Comparison of ENCODE assay signal across 8 cellular contexts in genomic region chr19:1068111-1069001, GRCh38. TPM values are rescaled to one million over a fixed set of nuclear protein-coding genes. Genes with fewer than 3 reads are reported as not detected.
DNase-seq lines count a peak whose midpoint lies in the region; ATAC-seq and TF ChIP-seq lines count a peak whose summit lies in the region.

No MANE protein-coding gene starts in this region.

- H3K4me1 Mint-ChIP-seq in MCF 10A (ENCODE audit: insufficient read depth, unreplicated experiment), result peaks cover 23% of the 10 kb centered on the region

- TF ChIP-seq CTCF in MCF 10A (IDR thresholded peaks at IDR 0.05; ENCODE audit: unreplicated experiment) (no peak), mammary epithelial cell (conservative IDR thresholded peaks at IDR 0.05 in 1 of 2, IDR thresholded peaks at IDR 0.05 in 1 of 2; ENCODE audit: extremely low read depth in 1 of 2, insufficient read depth in 1 of 2, low read depth in 1 of 2, low read length in 2 of 2) (no peak), upper lobe of right lung (IDR thresholded peaks at IDR 0.05) (no peak)

- peak overlapping the region; percentile 59 for H3K27ac Mint-ChIP-seq in MCF 10A (ENCODE audit: low read depth, unreplicated experiment)

- intact Hi-C loops in MCF 10A (cut with micrococcal nuclease) (loop anchor here (5.0 kb wide), 1 partner anchor 34 kb away; the partner anchor contains the start of gene GPX4), mammary epithelial cell (cut with micrococcal nuclease) (no loop called here), upper lobe of right lung (cut with DNase I) (no loop called here)

- H3K27me3 ChIP-seq in mammary epithelial cell (ENCODE audit: insufficient read depth, low read length) (peaks cover 6% of the 10 kb centered on the region), layer of hippocampus (ENCODE audit: control insufficient read depth, insufficient read depth, low read length) (peaks cover 26% of the 10 kb centered on the region), upper lobe of right lung (no peaks in the 10 kb centered on the region)

- no peak overlapping the region for H3K27ac ChIP-seq in mammary epithelial cell (ENCODE audit: insufficient read depth, low read depth, low read length)
- peak overlapping the region; percentile 78 for H3K27ac ChIP-seq in layer of hippocampus (ENCODE audit: low read depth, low read length)
- peak overlapping the region; percentile 79 for H3K27ac ChIP-seq in upper lobe of right lung

- H3K4me2 ChIP-seq in mammary epithelial cell (ENCODE audit: insufficient read depth, low read depth, low read length), result no peak overlapping the region

- H3K36me3 ChIP-seq in mammary epithelial cell (ENCODE audit: insufficient read depth, low read length), result no peaks in the 10 kb centered on the region
- H3K36me3 ChIP-seq in upper lobe of right lung, result no peaks in the 10 kb centered on the region

- no peaks in the 10 kb centered on the region for H4K20me1 ChIP-seq in mammary epithelial cell (ENCODE audit: insufficient read depth, low read length)

- H2AFZ ChIP-seq in mammary epithelial cell (ENCODE audit: low read depth, low read length), result no peak overlapping the region

- H3K4me3 Mint-ChIP-seq in MCF 10A (ENCODE audit: unreplicated experiment), result peak overlapping the region; percentile 72

- BruUV-seq in MCF 10A (replicated peaks; lab: Mats Ljungman, UMichigan), result no TSS peak
- BruUV-seq in mammary epithelial cell (replicated peaks; lab: Mats Ljungman, UMichigan), result no TSS peak

- ATAC-seq in upper lobe of right lung, result peak; percentile 11
- no peak for ATAC-seq in GM18520 (IDR thresholded peaks at IDR 0.05; ENCODE audit: unreplicated experiment)

- H3K9me3 ChIP-seq in mammary epithelial cell (replicated peaks; ENCODE audit: insufficient read depth, low read length), result no peaks in the 10 kb centered on the region
- no peaks in the 10 kb centered on the region for H3K9me3 ChIP-seq in upper lobe of right lung

- H3K4me3 ChIP-seq in mammary epithelial cell (replicated peaks in 1 of 3; ENCODE audit: insufficient read depth in 1 of 3, low read depth in 2 of 3, low read length in 3 of 3) (no peak overlapping the region), upper lobe of right lung (peak overlapping the region; percentile 62)

- DNase-seq in MCF 10A (ENCODE audit: unreplicated experiment) (no peak), mammary epithelial cell (no peak), activated T-helper 1 cell treated with Interleukin-2 at 50 U/mL for 16 hours (ENCODE audit: low read depth) (peak; percentile 73), upper lobe of right lung (no peak), NCI-H446 treated with DMSO at 0.1 percent for 48 hours (lab: John Stamatoyannopoulos, UW) (no peak), NCI-H2029 (lab: John Stamatoyannopoulos, UW) (no peak)

- H3K9ac ChIP-seq in mammary epithelial cell (ENCODE audit: insufficient read depth, low read length), result no peak overlapping the region

- H3K27me3 Mint-ChIP-seq in MCF 10A (ENCODE audit: insufficient read depth, unreplicated experiment), result no peaks in the 10 kb centered on the region

- H3K9me3 Mint-ChIP-seq in MCF 10A (ENCODE audit: unreplicated experiment), result no peaks in the 10 kb centered on the region

- H3K4me1 ChIP-seq in mammary epithelial cell (ENCODE audit: insufficient read depth, low read length) (peaks cover 36% of the 10 kb centered on the region), upper lobe of right lung (peaks cover 54% of the 10 kb centered on the region)

- 82% methylated on average over 40 of the region's 44 CpGs for WGBS in mammary epithelial cell (ENCODE audit: low coverage, missing lambda C conversion rate)

- POLR2A ChIA-PET in MCF 10A (lab: Yijun Ruan, JAX), result interaction anchor here (0.7 to 4.8 kb wide), 5 partner anchors 16 to 41 kb away, joined by 3 to 31 read pairs (median 12); partner anchors contain the start of genes CNN2 and GPX4

- in situ Hi-C loops in mammary epithelial cell (cut with MboI; ENCODE audit: low sequenced_read_pairs in 2 of 2), result no loop called here

- dilution Hi-C loops in mammary epithelial cell (cut with HindIII; ENCODE audit: low sequenced_read_pairs), result loop anchor here (5.0 to 10.0 kb wide), 3 partner anchors 46 to 166 kb away; partner anchors contain the start of genes CBARP, RNU6-2 and TMEM259

- peaks cover 6% of the 10 kb centered on the region for H3K36me3 Mint-ChIP-seq in MCF 10A (ENCODE audit: insufficient read depth, unreplicated experiment)

- CTCF ChIA-PET in MCF 10A (lab: Yijun Ruan, JAX) (interaction anchor here (0.8 kb wide), 1 partner anchor 35 kb away, joined by 3 read pairs; no protein-coding TSS in a partner anchor), mammary epithelial cell (lab: Charles Lee; ENCODE audit: low non-redundant PET) (interaction anchor here (0.6 kb wide), 1 partner anchor 19 kb away, joined by 3 read pairs; no protein-coding TSS in a partner anchor)

- H3K79me2 ChIP-seq in mammary epithelial cell (ENCODE audit: insufficient read depth, low read length), result no peaks in the 10 kb centered on the region

RNA-seq across cellular contexts. Expression of gene ARHGAP45, which starts 1.4 kb away (rescaled TPM):
- total RNA-seq in MCF 10A (2022), result 11.9 and 15.3 TPM in 2 replicates
- 1 to 10 TPM in 1 of 2 donors, under 1 TPM in 1; 0.94 to 6.0 TPM for total RNA-seq in mammary epithelial cell
- polyA plus RNA-seq in mammary epithelial cell, result 1.3 TPM
- 0.10 TPM for polyA minus RNA-seq in mammary epithelial cell
- total RNA-seq in upper lobe of right lung, result 98.2 TPM

RNA-seq across cellular contexts. Expression of gene POLR2E, which starts 26.8 kb away (rescaled TPM):
- 184 and 201 TPM in 2 replicates for total RNA-seq in MCF 10A (2022)
- 100 to 1,000 TPM in 1 of 2 donors, 10 to 100 TPM in 1; 63.7 to 233 TPM for total RNA-seq in mammary epithelial cell
- 258 TPM for polyA plus RNA-seq in mammary epithelial cell
- polyA minus RNA-seq in mammary epithelial cell, result 118 TPM
- total RNA-seq in upper lobe of right lung, result 155 TPM

RNA-seq across cellular contexts. Expression of gene ABCA7, which starts 28.4 kb away (rescaled TPM):
- total RNA-seq in MCF 10A (2022) (10.3 and 18.2 TPM in 2 replicates), mammary epithelial cell (10 to 100 TPM; 14.3 to 28.4 TPM), upper lobe of right lung (51.0 TPM)
- polyA plus RNA-seq in mammary epithelial cell, result 7.4 TPM
- polyA minus RNA-seq in mammary epithelial cell, result 21.8 TPM

RNA-seq across cellular contexts. Expression of gene GPX4, which starts 35.4 kb away (rescaled TPM):
- 179 and 191 TPM in 2 replicates for total RNA-seq in MCF 10A (2022)
- total RNA-seq in mammary epithelial cell, result 100 to 1,000 TPM; 154 to 216 TPM
- polyA plus RNA-seq in mammary epithelial cell, result 357 TPM
- 97.5 TPM for polyA minus RNA-seq in mammary epithelial cell
- 387 TPM for total RNA-seq in upper lobe of right lung

RNA-seq across cellular contexts. Expression of gene CNN2, which starts 41.9 kb away (rescaled TPM):
- total RNA-seq in MCF 10A (2022) (112 and 166 TPM in 2 replicates), mammary epithelial cell (100 to 1,000 TPM; 420 to 485 TPM), upper lobe of right lung (220 TPM)
- polyA plus RNA-seq in mammary epithelial cell, result 287 TPM
- 688 TPM for polyA minus RNA-seq in mammary epithelial cell
